Comparison of ENCODE assay signal across 21 cellular contexts in genomic region chr17:72173475-72174116, GRCh38. TPM values are rescaled to one million over a fixed set of nuclear protein-coding genes. Genes with fewer than 3 reads are reported as not detected.
DNase-seq lines count a peak whose midpoint lies in the region; ATAC-seq and TF ChIP-seq lines count a peak whose summit lies in the region.
"Had no signal": no experiment of that assay in that cellular context is flagged by ENCODE, and none has a peak within 500 bp of the region (broad histone marks: within the 10 kb centered on the region; RNA-seq: fewer than 3 reads in every experiment).

No MANE protein-coding gene starts in this region.

- H3K9me3 ChIP-seq in esophagus squamous epithelium, result no peaks in the 10 kb centered on the region

- no peak overlapping the region for H3K27ac ChIP-seq in esophagus squamous epithelium
- H3K27ac ChIP-seq: 22Rv1 had no signal

- no peaks in the 10 kb centered on the region for H3K4me1 ChIP-seq in esophagus squamous epithelium

- H3K4me1 Mint-ChIP-seq in brain (peaks cover 65% of the 10 kb centered on the region), progenitor cell of endocrine pancreas (ENCODE audit: low read depth) (peaks cover 17% of the 10 kb centered on the region)
- H3K4me1 Mint-ChIP-seq: activated naive CD8-positive, alpha-beta T cell treated with anti-CD3 and anti-CD28 coated beads, Interleukin-2, amount 10 ng/mL, durations not matched to agents 7 days and 5 days; T-cell had no signal

- no peaks in the 10 kb centered on the region for H3K36me3 ChIP-seq in esophagus squamous epithelium

- no peak for TF ChIP-seq POLR2A in esophagus squamous epithelium (IDR thresholded peaks at IDR 0.05)

- peak overlapping the region in 4 of 5 experiments; percentile 11 to 91 (median 56) for H3K27ac Mint-ChIP-seq in brain
- no peak overlapping the region for H3K27ac Mint-ChIP-seq in progenitor cell of endocrine pancreas
- H3K27ac Mint-ChIP-seq: activated naive CD8-positive, alpha-beta T cell treated with anti-CD3 and anti-CD28 coated beads, Interleukin-2, amount 10 ng/mL, durations not matched to agents 7 days and 5 days; CD4-positive, alpha-beta T cell; T-cell had no signal

- H3K27me3 Mint-ChIP-seq in brain, result no peaks in the 10 kb centered on the region
- H3K27me3 Mint-ChIP-seq in progenitor cell of endocrine pancreas, result peaks cover 12% of the 10 kb centered on the region
- H3K27me3 Mint-ChIP-seq: activated naive CD8-positive, alpha-beta T cell treated with anti-CD3 and anti-CD28 coated beads, Interleukin-2, amount 10 ng/mL, durations not matched to agents 7 days and 5 days; CD4-positive, alpha-beta T cell had no signal

- H3K4me3 Mint-ChIP-seq in brain (no peak overlapping the region), progenitor cell of endocrine pancreas (ENCODE audit: low read depth) (no peak overlapping the region)
- H3K4me3 Mint-ChIP-seq: activated naive CD8-positive, alpha-beta T cell treated with anti-CD3 and anti-CD28 coated beads, Interleukin-2, amount 10 ng/mL, durations not matched to agents 7 days and 5 days; CD4-positive, alpha-beta T cell; T-cell had no signal

- H3K4me3 ChIP-seq in esophagus squamous epithelium, result no peak overlapping the region
- H3K4me3 ChIP-seq: smooth muscle cell had no signal

- H3K9me3 Mint-ChIP-seq in brain, result peaks cover 0 to 3% (median 0%) of the 10 kb centered on the region in 5 experiments
- H3K9me3 Mint-ChIP-seq in progenitor cell of endocrine pancreas (ENCODE audit: low read depth), result no peaks in the 10 kb centered on the region

- intact Hi-C loops in esophagus squamous epithelium (cut with DNase I), result no loop called here

- peaks cover 0 to 5% (median 0%) of the 10 kb centered on the region in 4 donors for H3K27me3 ChIP-seq in esophagus squamous epithelium

- TF ChIP-seq CTCF in brain (conservative IDR thresholded peaks at IDR 0.05) (no peak), progenitor cell of endocrine pancreas (IDR thresholded peaks at IDR 0.05; ENCODE audit: unreplicated experiment) (no peak), esophagus squamous epithelium (IDR thresholded peaks at IDR 0.05) (no peak)

- DNase-seq in NCI-H1105 treated with DMSO at 0.1 percent for 48 hours (lab: John Stamatoyannopoulos, UW) (peak; percentile 10), NCI-H1105 (lab: John Stamatoyannopoulos, UW) (no peak), NCI-H2196 treated with DMSO at 0.1 percent for 48 hours (lab: John Stamatoyannopoulos, UW; ENCODE audit: unreplicated experiment) (peak; percentile 63), progenitor cell of endocrine pancreas (ENCODE audit: low spot score, unreplicated experiment) (peak; percentile 13), esophagus squamous epithelium (lab: John Stamatoyannopoulos, UW) (no peak)
- DNase-seq in activated T-cell treated with anti-CD3 and anti-CD28 coated beads, Interleukin-2, amount 50 U/mL, for 48 hours, result no peak
- DNase-seq: activated CD4-positive, CD25-positive, alpha-beta regulatory T cell; activated CD8-positive, alpha-beta memory T cell treated with anti-CD3 and anti-CD28 coated beads, Interleukin-2, amount 50 U/mL, for 48 hours; activated naive CD8-positive, alpha-beta T cell treated with anti-CD3 and anti-CD28 coated beads, Interleukin-2, amount 10 ng/mL, durations not matched to agents 7 days and 5 days; CD4-positive, alpha-beta T cell; dermis blood vessel endothelial cell; mesenchymal stem cell; MM.1S; nucleus accumbens; T-cell had no signal

- ATAC-seq in GM21825 (IDR thresholded peaks at IDR 0.05; ENCODE audit: unreplicated experiment), result no peak
- ATAC-seq: HCT116, T-cell had no signal

- H3K36me3 Mint-ChIP-seq in brain, result no peaks in the 10 kb centered on the region
- H3K36me3 Mint-ChIP-seq in progenitor cell of endocrine pancreas (ENCODE audit: insufficient read depth), result no peaks in the 10 kb centered on the region
- H3K36me3 Mint-ChIP-seq: activated naive CD8-positive, alpha-beta T cell treated with anti-CD3 and anti-CD28 coated beads, Interleukin-2, amount 10 ng/mL, durations not matched to agents 7 days and 5 days; T-cell had no signal

- 59 to 68% methylated on average over 8 to 9 of the region's 9 CpGs for WGBS in esophagus squamous epithelium, 2 donors

RNA-seq across cellular contexts. Expression of gene SOX9, which starts 52.8 kb away (rescaled TPM):
- 35.4 TPM for polyA plus RNA-seq in brain (ENCODE audit: insufficient read depth, low read depth, low replicate concordance)
- total RNA-seq in progenitor cell of endocrine pancreas (190 and 219 TPM in 2 replicates), esophagus squamous epithelium (10 to 100 TPM in 3 of 4 donors, 1 to 10 TPM in 1; 7.4 to 11.5 (median 11.1) TPM)
- total RNA-seq: activated naive CD8-positive, alpha-beta T cell treated with anti-CD3 and anti-CD28 coated beads, Interleukin-2, amount 10 ng/mL, durations not matched to agents 7 days and 5 days; CD4-positive, alpha-beta T cell; OCI-LY7 had no signal

Comparison
In these comparisons a context has a peak if more than half of its experiments do, and no peak if none do; other contexts are left out.
1. DNase-seq: peak in NCI-H1105 treated with DMSO at 0.1 percent for 48 hours (single experiment), NCI-H2196 treated with DMSO at 0.1 percent for 48 hours (single experiment) and progenitor cell of endocrine pancreas (single experiment); none in NCI-H1105 (single experiment), activated T-cell treated with anti-CD3 and anti-CD28 coated beads, Interleukin-2, amount 50 U/mL, for 48 hours (0 of 2) and esophagus squamous epithelium (single experiment).
2. RNA of gene SOX9, which starts 52.8 kb away (total RNA-seq): 190 to 219 TPM in progenitor cell of endocrine pancreas; 7.4 to 11.5 TPM in esophagus squamous epithelium; every median in the first group is over 10 times any median in the second.